Comparison of ENCODE assay signal across 22 cellular contexts in the genomic region with DNA sequence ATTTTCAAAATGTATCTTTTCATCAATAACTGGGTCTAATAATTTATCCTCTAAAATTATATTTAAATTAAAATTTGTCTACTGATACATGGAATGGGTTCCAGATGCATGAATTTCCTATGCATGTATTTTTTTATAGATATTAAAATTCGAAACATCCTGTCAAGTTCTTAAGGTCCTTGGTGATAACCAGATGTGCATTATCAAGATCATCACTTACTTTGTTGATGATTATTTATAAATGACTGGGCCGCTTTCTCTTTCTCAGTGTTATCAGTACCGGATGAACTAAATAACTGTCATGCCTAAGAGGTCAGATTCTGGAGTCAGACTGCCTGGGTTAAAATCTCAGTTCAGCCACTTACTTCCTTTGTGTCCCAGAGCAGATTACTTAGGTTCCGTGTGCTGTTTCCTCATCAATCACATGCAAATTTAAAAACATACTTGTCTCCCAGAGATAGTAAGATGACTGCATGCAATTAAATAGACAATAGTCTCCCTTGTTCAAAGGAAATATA.
DNase-seq lines count a peak whose midpoint lies in the region; ATAC-seq, FAIRE-seq and TF ChIP-seq lines count a peak whose summit lies in the region.
"Had no signal": no experiment of that assay in that cellular context is flagged by ENCODE, and none has a peak within 500 bp of the region (broad histone marks: within the 10 kb centered on the region; RNA-seq: fewer than 3 reads in every experiment).

No MANE protein-coding gene starts in this region.

- no peak for TF ChIP-seq POLR2A in K562 (conservative IDR thresholded peaks at IDR 0.05)

- no peaks in the 10 kb centered on the region for H3K9me1 ChIP-seq in K562 (ENCODE audit: control insufficient read depth, insufficient read depth, low read length)

- no peaks in the 10 kb centered on the region for H3K9me3 ChIP-seq in K562 (replicated peaks; ENCODE audit: control insufficient read depth, insufficient read depth, low read depth, low read length)
- H3K9me3 ChIP-seq in upper lobe of right lung, result no peaks in the 10 kb centered on the region
- H3K9me3 ChIP-seq: SJSA1 had no signal

- H3K36me3 ChIP-seq in K562 (ENCODE audit: control insufficient read depth, insufficient read depth, low read length), result peaks cover 7% of the 10 kb centered on the region; the same call in 1 of the 3 replicates
- peaks cover 18% of the 10 kb centered on the region for H3K36me3 ChIP-seq in upper lobe of right lung

- H3K4me2 ChIP-seq in K562 (ENCODE audit: insufficient read depth, low read length), result no peak overlapping the region

- POLR2A ChIA-PET in K562 (lab: Yijun Ruan, JAX), result no interaction called here

- no peak overlapping the region for H3K4me3 ChIP-seq in K562
- no peak overlapping the region for H3K4me3 ChIP-seq in upper lobe of right lung
- H3K4me3 ChIP-seq: SJSA1 had no signal

- ATAC-seq in SK-N-SH treated with all-trans-retinoic acid at 6 μM for 48 hours, result no peak
- no peak for ATAC-seq in K562
- ATAC-seq in upper lobe of right lung, result peak; percentile 25
- no peak for ATAC-seq in HG02970 (IDR thresholded peaks at IDR 0.05; ENCODE audit: low FRiP score, unreplicated experiment)
- no peak for ATAC-seq in GM19351 (IDR thresholded peaks at IDR 0.05; ENCODE audit: unreplicated experiment)
- ATAC-seq: Right ventricle myocardium inferior had no signal

- no peak for TF ChIP-seq RAD21 in K562 (CRISPR knock-in tag; conservative IDR thresholded peaks at IDR 0.05 in 1 of 2, IDR thresholded peaks at IDR 0.05 in 1 of 2)

- H3K27me3 ChIP-seq in K562 (ENCODE audit: control insufficient read depth in 2 of 2, insufficient read depth in 2 of 2, low read length in 2 of 2) (no peaks in the 10 kb centered on the region), upper lobe of right lung (no peaks in the 10 kb centered on the region)
- H3K27me3 ChIP-seq: SJSA1 had no signal

- no TSS peak for BruUV-seq in K562 (replicated peaks; lab: Mats Ljungman, UMichigan)

- no peaks in the 10 kb centered on the region for H4K20me1 ChIP-seq in K562 (replicated peaks; ENCODE audit: control insufficient read depth, insufficient read depth, low read length)

- FAIRE-seq in K562 (lab: Jason Lieb, UNC), result no peak
- FAIRE-seq: GM19239 had no signal

- 36% methylated on average over 4 of the region's 4 CpGs for WGBS in K562 (ENCODE audit: insufficient coverage, low coverage, missing lambda C conversion rate)

- CTCF ChIA-PET in K562 (lab: Yijun Ruan, JAX; ENCODE audit: low intra/inter-chr PET ratio), result no interaction called here

- in situ Hi-C loops in K562 (cut with MboI), result no loop called here

- H3K79me2 ChIP-seq in K562 (ENCODE audit: control insufficient read depth, insufficient read depth, low read length), result no peaks in the 10 kb centered on the region

- no peak overlapping the region for H2AFZ ChIP-seq in K562 (ENCODE audit: low read depth, low read length)

- TF ChIP-seq CTCF in K562 (IDR thresholded peaks at IDR 0.05 in 2 of 3, conservative IDR thresholded peaks at IDR 0.05 in 1 of 3; ENCODE audit: insufficient read depth in 2 of 3, low read depth in 1 of 3, low read length in 3 of 3) (no peak), upper lobe of right lung (IDR thresholded peaks at IDR 0.05) (no peak)

- intact Hi-C loops in K562 (cut with micrococcal nuclease) (loop anchor here (5.0 kb wide), 1 partner anchor 369 kb away; no protein-coding TSS in a partner anchor), upper lobe of right lung (cut with DNase I) (no loop called here)

- peak; percentile 8 for DNase-seq in OCI-M1 (lab: John Stamatoyannopoulos, UW)
- DNase-seq in K562 (ENCODE audit: extremely low read depth in 1 of 4, low spot score in 3 of 4), result no peak
- DNase-seq in upper lobe of right lung, result no peak
- no peak for DNase-seq in retina
- DNase-seq: CD4-positive, CD25-positive, alpha-beta regulatory T cell; COR-L47; DMS79; KBM-7; MM.1S; NCI-H1092; NCI-H1436; NCI-H187 treated with DMSO at 0.1 percent for 48 hours; NCI-H2107; NCI-H226; NCI-H510A treated with DMSO at 0.1 percent for 48 hours; NCI-H82 had no signal

- TF ChIP-seq EP300 in K562 (IDR thresholded peaks at IDR 0.05; ENCODE audit: low read length), result no peak

- H3K27ac ChIP-seq in K562 (ENCODE audit: extremely low read depth, low read depth, low read length) (no peak overlapping the region), upper lobe of right lung (no peak overlapping the region)
- H3K27ac ChIP-seq: SJSA1 had no signal

- H3K4me1 ChIP-seq in K562 (replicated peaks in 1 of 2; ENCODE audit: control insufficient read depth in 2 of 2, insufficient read depth in 2 of 2, low read length in 2 of 2) (0 out of 5 replicates have a peak, but pooled peaks cover 0 to 3% of the 10 kb centered on the region in 2 experiments), upper lobe of right lung (no peaks in the 10 kb centered on the region)
- H3K4me1 ChIP-seq: SJSA1 had no signal

- H3K9ac ChIP-seq in K562 (ENCODE audit: insufficient read depth in 1 of 2, low read depth in 2 of 2, low read length in 2 of 2), result no peak overlapping the region

TF ChIP-seq in SK-N-SH treated with all-trans-retinoic acid at 6 μM for 48 hours, 23 proteins besides CTCF, POLR2A, EP300 and RAD21:
- TF ChIP-seq ESRRG (CRISPR knock-in tag; IDR thresholded peaks at IDR 0.05) (no peak), TCF4 (CRISPR knock-in tag; IDR thresholded peaks at IDR 0.05; ENCODE audit: borderline replicate concordance) (peak; percentile 77)

TF ChIP-seq in K562, 482 proteins besides CTCF, POLR2A, EP300 and RAD21 (continues in another document):
- no peak for TF ChIP-seq ZNF584 (CRISPR knock-in tag; IDR thresholded peaks at IDR 0.05; ENCODE audit: low read depth)
- no peak for TF ChIP-seq CREM (IDR thresholded peaks at IDR 0.05; ENCODE audit: low read depth)
- TF ChIP-seq ZNF668 (CRISPR knock-in tag; IDR thresholded peaks at IDR 0.05), result no peak
- no peak for TF ChIP-seq NBN (IDR thresholded peaks at IDR 0.05; ENCODE audit: low read depth)
- TF ChIP-seq FOXJ2 (tag; IDR thresholded peaks at IDR 0.05), result 0 out of 2 replicates have a peak, but pooled peaks have one; percentile 60
- TF ChIP-seq MEIS2 (IDR thresholded peaks at IDR 0.05; ENCODE audit: partially characterized antibody), result peak; percentile 8
- TF ChIP-seq GTF2A2 (tag; IDR thresholded peaks at IDR 0.05), result no peak
- TF ChIP-seq AFF4 (CRISPR knock-in tag; IDR thresholded peaks at IDR 0.05), result no peak
- TF ChIP-seq ESRRB (CRISPR knock-in tag; IDR thresholded peaks at IDR 0.05; ENCODE audit: borderline replicate concordance), result no peak
- TF ChIP-seq, protein P1, sequence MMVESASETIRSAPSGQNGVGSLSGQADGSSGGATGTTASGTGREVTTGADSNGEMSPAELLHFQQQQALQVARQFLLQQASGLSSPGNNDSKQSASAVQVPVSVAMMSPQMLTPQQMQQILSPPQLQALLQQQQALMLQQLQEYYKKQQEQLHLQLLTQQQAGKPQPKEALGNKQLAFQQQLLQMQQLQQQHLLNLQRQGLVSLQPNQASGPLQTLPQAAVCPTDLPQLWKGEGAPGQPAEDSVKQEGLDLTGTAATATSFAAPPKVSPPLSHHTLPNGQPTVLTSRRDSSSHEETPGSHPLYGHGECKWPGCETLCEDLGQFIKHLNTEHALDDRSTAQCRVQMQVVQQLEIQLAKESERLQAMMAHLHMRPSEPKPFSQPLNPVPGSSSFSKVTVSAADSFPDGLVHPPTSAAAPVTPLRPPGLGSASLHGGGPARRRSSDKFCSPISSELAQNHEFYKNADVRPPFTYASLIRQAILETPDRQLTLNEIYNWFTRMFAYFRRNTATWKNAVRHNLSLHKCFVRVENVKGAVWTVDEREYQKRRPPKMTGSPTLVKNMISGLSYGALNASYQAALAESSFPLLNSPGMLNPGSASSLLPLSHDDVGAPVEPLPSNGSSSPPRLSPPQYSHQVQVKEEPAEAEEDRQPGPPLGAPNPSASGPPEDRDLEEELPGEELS (CRISPR knock-in tag; IDR thresholded peaks at IDR 0.05; ENCODE audit: borderline replicate concordance), result no peak
- TF ChIP-seq MAFG (tag; conservative IDR thresholded peaks at IDR 0.05), result no peak
- no peak for TF ChIP-seq ZSCAN32 (CRISPR knock-in tag; IDR thresholded peaks at IDR 0.05)
- no peak for TF ChIP-seq RNF2 (IDR thresholded peaks at IDR 0.05)
- no peak for TF ChIP-seq IFI16 (CRISPR knock-in tag; IDR thresholded peaks at IDR 0.05)
